In the genomic region with DNA sequence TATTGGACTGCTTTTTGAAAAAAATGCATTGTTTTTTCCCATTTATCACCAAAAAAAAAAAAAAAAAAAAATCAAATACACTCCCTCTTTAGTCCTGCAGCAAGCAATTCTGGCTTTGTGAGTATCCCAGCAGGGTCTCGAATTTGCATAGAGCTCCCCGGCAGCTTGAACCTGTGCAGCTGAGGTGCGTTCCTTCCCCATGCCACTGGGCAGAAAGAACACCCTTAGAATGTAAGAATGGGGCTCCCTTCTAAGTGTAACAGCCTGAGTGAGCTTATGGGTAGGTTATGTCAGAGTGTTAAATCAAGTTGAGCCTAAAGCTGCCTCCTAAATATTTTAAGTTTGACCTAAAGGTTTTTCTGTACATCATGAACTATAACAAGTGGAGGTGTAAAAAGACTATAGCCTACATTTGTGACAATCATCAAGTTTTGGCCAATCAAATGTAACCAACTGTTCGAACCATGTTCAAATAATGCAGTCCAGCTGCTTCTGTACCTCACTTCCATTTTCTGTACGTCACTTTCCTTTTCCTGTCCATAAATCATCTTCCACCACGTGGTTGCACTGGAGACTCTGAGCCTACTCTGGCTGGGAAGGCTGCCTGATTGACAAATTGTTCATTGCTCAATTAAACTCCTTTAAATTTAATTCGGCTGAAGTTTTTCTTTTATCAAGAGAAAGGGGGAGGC, we compare ENCODE assay signal across 1 cellular context.
A peak's percentile ranks its signal among the peaks of the same experiment; 100 is the strongest.
TF ChIP-seq lines count a peak whose summit lies in the region.

No MANE protein-coding gene starts in this region.

TF ChIP-seq in K562, 482 proteins besides CTCF, POLR2A, EP300 and RAD21 (continued from another document and continues in another):
- TF ChIP-seq, protein P1, sequence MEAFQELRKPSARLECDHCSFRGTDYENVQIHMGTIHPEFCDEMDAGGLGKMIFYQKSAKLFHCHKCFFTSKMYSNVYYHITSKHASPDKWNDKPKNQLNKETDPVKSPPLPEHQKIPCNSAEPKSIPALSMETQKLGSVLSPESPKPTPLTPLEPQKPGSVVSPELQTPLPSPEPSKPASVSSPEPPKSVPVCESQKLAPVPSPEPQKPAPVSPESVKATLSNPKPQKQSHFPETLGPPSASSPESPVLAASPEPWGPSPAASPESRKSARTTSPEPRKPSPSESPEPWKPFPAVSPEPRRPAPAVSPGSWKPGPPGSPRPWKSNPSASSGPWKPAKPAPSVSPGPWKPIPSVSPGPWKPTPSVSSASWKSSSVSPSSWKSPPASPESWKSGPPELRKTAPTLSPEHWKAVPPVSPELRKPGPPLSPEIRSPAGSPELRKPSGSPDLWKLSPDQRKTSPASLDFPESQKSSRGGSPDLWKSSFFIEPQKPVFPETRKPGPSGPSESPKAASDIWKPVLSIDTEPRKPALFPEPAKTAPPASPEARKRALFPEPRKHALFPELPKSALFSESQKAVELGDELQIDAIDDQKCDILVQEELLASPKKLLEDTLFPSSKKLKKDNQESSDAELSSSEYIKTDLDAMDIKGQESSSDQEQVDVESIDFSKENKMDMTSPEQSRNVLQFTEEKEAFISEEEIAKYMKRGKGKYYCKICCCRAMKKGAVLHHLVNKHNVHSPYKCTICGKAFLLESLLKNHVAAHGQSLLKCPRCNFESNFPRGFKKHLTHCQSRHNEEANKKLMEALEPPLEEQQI (IDR thresholded peaks at IDR 0.05), result 0 out of 2 replicates have a peak, but pooled peaks have one; percentile 9
- TF ChIP-seq, protein P2, sequence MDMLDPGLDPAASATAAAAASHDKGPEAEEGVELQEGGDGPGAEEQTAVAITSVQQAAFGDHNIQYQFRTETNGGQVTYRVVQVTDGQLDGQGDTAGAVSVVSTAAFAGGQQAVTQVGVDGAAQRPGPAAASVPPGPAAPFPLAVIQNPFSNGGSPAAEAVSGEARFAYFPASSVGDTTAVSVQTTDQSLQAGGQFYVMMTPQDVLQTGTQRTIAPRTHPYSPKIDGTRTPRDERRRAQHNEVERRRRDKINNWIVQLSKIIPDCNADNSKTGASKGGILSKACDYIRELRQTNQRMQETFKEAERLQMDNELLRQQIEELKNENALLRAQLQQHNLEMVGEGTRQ (CRISPR knock-in tag; IDR thresholded peaks at IDR 0.05), result peak; percentile 88
- TF ChIP-seq, protein P3, sequence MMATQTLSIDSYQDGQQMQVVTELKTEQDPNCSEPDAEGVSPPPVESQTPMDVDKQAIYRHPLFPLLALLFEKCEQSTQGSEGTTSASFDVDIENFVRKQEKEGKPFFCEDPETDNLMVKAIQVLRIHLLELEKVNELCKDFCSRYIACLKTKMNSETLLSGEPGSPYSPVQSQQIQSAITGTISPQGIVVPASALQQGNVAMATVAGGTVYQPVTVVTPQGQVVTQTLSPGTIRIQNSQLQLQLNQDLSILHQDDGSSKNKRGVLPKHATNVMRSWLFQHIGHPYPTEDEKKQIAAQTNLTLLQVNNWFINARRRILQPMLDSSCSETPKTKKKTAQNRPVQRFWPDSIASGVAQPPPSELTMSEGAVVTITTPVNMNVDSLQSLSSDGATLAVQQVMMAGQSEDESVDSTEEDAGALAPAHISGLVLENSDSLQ (IDR thresholded peaks at IDR 0.05), result peak; percentile 98
- TF ChIP-seq, protein P4, sequence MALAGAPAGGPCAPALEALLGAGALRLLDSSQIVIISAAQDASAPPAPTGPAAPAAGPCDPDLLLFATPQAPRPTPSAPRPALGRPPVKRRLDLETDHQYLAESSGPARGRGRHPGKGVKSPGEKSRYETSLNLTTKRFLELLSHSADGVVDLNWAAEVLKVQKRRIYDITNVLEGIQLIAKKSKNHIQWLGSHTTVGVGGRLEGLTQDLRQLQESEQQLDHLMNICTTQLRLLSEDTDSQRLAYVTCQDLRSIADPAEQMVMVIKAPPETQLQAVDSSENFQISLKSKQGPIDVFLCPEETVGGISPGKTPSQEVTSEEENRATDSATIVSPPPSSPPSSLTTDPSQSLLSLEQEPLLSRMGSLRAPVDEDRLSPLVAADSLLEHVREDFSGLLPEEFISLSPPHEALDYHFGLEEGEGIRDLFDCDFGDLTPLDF (CRISPR knock-in tag; IDR thresholded peaks at IDR 0.05), result no peak
- TF ChIP-seq, protein P5, sequence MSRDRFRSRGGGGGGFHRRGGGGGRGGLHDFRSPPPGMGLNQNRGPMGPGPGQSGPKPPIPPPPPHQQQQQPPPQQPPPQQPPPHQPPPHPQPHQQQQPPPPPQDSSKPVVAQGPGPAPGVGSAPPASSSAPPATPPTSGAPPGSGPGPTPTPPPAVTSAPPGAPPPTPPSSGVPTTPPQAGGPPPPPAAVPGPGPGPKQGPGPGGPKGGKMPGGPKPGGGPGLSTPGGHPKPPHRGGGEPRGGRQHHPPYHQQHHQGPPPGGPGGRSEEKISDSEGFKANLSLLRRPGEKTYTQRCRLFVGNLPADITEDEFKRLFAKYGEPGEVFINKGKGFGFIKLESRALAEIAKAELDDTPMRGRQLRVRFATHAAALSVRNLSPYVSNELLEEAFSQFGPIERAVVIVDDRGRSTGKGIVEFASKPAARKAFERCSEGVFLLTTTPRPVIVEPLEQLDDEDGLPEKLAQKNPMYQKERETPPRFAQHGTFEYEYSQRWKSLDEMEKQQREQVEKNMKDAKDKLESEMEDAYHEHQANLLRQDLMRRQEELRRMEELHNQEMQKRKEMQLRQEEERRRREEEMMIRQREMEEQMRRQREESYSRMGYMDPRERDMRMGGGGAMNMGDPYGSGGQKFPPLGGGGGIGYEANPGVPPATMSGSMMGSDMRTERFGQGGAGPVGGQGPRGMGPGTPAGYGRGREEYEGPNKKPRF (IDR thresholded peaks at IDR 0.05; ENCODE audit: low read depth, low read length), result no peak
- TF ChIP-seq NR2C1 (IDR thresholded peaks at IDR 0.05) (no peak), NR2C1 (tag; IDR thresholded peaks at IDR 0.05) (peak; percentile 16; the same call in 1 of the 2 replicates), MEF2A (IDR thresholded peaks at IDR 0.05; ENCODE audit: control insufficient read depth, low read depth, low read length) (no peak), HDAC1 (IDR thresholded peaks at IDR 0.05) (0 out of 4 replicates have a peak, but pooled peaks of 1 of the 2 experiments have one; percentile 31), FOXM1 (IDR thresholded peaks at IDR 0.05; ENCODE audit: low read depth) (peak; percentile 94), FOXM1 (CRISPR knock-in tag; IDR thresholded peaks at IDR 0.05; ENCODE audit: low read depth) (no peak; the same call in 1 of the 2 replicates), GABPA (tag; conservative IDR thresholded peaks at IDR 0.05; ENCODE audit: low read depth) (peak; percentile 81), U2AF2 (optimal IDR thresholded peaks at IDR 0.05; ENCODE audit: low read depth, low read length) (no peak), LEF1 (IDR thresholded peaks at IDR 0.05) (0 out of 2 replicates have a peak, but pooled peaks have one; percentile 36), RBM39 (optimal IDR thresholded peaks at IDR 0.05; ENCODE audit: low read depth, low read length) (no peak), MYC (IDR thresholded peaks at IDR 0.05; ENCODE audit: low read depth, low read length) (peak; percentile 78), MYC (CRISPR knock-in tag; IDR thresholded peaks at IDR 0.05; ENCODE audit: borderline replicate concordance, low read depth) (no peak), MEIS2 (IDR thresholded peaks at IDR 0.05; ENCODE audit: partially characterized antibody) (peak; percentile 98), GTF2E2 (tag; IDR thresholded peaks at IDR 0.05) (no peak)
- TF ChIP-seq, protein P6, sequence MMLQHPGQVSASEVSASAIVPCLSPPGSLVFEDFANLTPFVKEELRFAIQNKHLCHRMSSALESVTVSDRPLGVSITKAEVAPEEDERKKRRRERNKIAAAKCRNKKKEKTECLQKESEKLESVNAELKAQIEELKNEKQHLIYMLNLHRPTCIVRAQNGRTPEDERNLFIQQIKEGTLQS (IDR thresholded peaks at IDR 0.05), result 0 out of 2 replicates have a peak, but pooled peaks have one; percentile 11
- TF ChIP-seq, protein P6 (CRISPR knock-in tag; conservative IDR thresholded peaks at IDR 0.05), result no peak
- TF ChIP-seq, protein P7, sequence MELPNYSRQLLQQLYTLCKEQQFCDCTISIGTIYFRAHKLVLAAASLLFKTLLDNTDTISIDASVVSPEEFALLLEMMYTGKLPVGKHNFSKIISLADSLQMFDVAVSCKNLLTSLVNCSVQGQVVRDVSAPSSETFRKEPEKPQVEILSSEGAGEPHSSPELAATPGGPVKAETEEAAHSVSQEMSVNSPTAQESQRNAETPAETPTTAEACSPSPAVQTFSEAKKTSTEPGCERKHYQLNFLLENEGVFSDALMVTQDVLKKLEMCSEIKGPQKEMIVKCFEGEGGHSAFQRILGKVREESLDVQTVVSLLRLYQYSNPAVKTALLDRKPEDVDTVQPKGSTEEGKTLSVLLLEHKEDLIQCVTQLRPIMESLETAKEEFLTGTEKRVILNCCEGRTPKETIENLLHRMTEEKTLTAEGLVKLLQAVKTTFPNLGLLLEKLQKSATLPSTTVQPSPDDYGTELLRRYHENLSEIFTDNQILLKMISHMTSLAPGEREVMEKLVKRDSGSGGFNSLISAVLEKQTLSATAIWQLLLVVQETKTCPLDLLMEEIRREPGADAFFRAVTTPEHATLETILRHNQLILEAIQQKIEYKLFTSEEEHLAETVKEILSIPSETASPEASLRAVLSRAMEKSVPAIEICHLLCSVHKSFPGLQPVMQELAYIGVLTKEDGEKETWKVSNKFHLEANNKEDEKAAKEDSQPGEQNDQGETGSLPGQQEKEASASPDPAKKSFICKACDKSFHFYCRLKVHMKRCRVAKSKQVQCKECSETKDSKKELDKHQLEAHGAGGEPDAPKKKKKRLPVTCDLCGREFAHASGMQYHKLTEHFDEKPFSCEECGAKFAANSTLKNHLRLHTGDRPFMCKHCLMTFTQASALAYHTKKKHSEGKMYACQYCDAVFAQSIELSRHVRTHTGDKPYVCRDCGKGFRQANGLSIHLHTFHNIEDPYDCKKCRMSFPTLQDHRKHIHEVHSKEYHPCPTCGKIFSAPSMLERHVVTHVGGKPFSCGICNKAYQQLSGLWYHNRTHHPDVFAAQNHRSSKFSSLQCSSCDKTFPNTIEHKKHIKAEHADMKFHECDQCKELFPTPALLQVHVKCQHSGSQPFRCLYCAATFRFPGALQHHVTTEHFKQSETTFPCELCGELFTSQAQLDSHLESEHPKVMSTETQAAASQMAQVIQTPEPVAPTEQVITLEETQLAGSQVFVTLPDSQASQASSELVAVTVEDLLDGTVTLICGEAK (IDR thresholded peaks at IDR 0.05), result peak; percentile 76
- TF ChIP-seq, protein P7 (CRISPR knock-in tag; IDR thresholded peaks at IDR 0.05), result no peak
- TF ChIP-seq, protein P8, sequence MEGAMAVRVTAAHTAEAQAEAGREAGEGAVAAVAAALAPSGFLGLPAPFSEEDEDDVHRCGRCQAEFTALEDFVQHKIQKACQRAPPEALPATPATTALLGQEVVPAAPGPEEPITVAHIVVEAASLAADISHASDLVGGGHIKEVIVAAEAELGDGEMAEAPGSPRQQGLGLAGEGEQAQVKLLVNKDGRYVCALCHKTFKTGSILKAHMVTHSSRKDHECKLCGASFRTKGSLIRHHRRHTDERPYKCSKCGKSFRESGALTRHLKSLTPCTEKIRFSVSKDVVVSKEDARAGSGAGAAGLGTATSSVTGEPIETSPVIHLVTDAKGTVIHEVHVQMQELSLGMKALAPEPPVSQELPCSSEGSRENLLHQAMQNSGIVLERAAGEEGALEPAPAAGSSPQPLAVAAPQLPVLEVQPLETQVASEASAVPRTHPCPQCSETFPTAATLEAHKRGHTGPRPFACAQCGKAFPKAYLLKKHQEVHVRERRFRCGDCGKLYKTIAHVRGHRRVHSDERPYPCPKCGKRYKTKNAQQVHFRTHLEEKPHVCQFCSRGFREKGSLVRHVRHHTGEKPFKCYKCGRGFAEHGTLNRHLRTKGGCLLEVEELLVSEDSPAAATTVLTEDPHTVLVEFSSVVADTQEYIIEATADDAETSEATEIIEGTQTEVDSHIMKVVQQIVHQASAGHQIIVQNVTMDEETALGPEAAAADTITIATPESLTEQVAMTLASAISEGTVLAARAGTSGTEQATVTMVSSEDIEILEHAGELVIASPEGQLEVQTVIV (CRISPR knock-in tag; IDR thresholded peaks at IDR 0.05; ENCODE audit: borderline replicate concordance), result no peak
- TF ChIP-seq, protein P9, sequence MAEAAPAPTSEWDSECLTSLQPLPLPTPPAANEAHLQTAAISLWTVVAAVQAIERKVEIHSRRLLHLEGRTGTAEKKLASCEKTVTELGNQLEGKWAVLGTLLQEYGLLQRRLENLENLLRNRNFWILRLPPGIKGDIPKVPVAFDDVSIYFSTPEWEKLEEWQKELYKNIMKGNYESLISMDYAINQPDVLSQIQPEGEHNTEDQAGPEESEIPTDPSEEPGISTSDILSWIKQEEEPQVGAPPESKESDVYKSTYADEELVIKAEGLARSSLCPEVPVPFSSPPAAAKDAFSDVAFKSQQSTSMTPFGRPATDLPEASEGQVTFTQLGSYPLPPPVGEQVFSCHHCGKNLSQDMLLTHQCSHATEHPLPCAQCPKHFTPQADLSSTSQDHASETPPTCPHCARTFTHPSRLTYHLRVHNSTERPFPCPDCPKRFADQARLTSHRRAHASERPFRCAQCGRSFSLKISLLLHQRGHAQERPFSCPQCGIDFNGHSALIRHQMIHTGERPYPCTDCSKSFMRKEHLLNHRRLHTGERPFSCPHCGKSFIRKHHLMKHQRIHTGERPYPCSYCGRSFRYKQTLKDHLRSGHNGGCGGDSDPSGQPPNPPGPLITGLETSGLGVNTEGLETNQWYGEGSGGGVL (CRISPR knock-in tag; IDR thresholded peaks at IDR 0.05), result no peak
